In genomic region chr13:96294930-96295657, GRCh38 we compare ENCODE assay signal across 18 cellular contexts.
A peak's percentile ranks its signal among the peaks of the same experiment; 100 is the strongest.
DNase-seq lines count a peak whose midpoint lies in the region; ATAC-seq and TF ChIP-seq lines count a peak whose summit lies in the region.
"Had no signal": no experiment of that assay in that cellular context is flagged by ENCODE, and none has a peak within 500 bp of the region (broad histone marks: within the 10 kb centered on the region; RNA-seq: fewer than 3 reads in every experiment).

No MANE protein-coding gene starts in this region.

- peak overlapping the region; percentile 30 for H3K4me3 Mint-ChIP-seq in WTC11
- H3K4me3 Mint-ChIP-seq: CD4-positive, CD25-positive, alpha-beta regulatory T cell had no signal

- peak overlapping the region in 2 of 11 experiments; percentile 2 to 52; a peak in 1 of 22 replicates for H3K9ac ChIP-seq in BLaER1 treated with 17β-estradiol and CSF1 and Interleukin-3, amounts not matched to agents 10 nM and 100 nM
- peak overlapping the region; percentile 51; the same call in 1 of the 2 replicates for H3K9ac ChIP-seq in HUES64 (ENCODE audit: low read depth, low read length)

- no peaks in the 10 kb centered on the region for H3K36me3 ChIP-seq in BLaER1 treated with 17β-estradiol and CSF1 and Interleukin-3, amounts not matched to agents 10 nM and 100 nM
- H3K36me3 ChIP-seq in HUES64 (ENCODE audit: insufficient read depth, low read length) = no peaks in the 10 kb centered on the region
- H3K36me3 ChIP-seq: SJSA1 had no signal

- peak overlapping the region in 2 of 10 experiments; percentile 20 to 30; a peak in 2 of 20 replicates for H3K4me3 ChIP-seq in BLaER1 treated with 17β-estradiol and CSF1 and Interleukin-3, amounts not matched to agents 10 nM and 100 nM
- H3K4me3 ChIP-seq in HUES64 (ENCODE audit: low read length) = peak overlapping the region; percentile 30
- H3K4me3 ChIP-seq: A549, SJSA1 had no signal

- H3K36me3 Mint-ChIP-seq in WTC11 = peaks cover 7% of the 10 kb centered on the region
- H3K36me3 Mint-ChIP-seq: CD4-positive, CD25-positive, alpha-beta regulatory T cell had no signal

- peak overlapping the region in 10 of 11 experiments; percentile 5 to 80 (median 62); a peak in 17 of 22 replicates for H3K4me2 ChIP-seq in BLaER1 treated with 17β-estradiol and CSF1 and Interleukin-3, amounts not matched to agents 10 nM and 100 nM
- H3K4me2 ChIP-seq: A549 had no signal

- peaks cover 0 to 9% (median 0%) of the 10 kb centered on the region in 11 experiments; a peak in 4 of 22 replicates for H3K9me3 ChIP-seq in BLaER1 treated with 17β-estradiol and CSF1 and Interleukin-3, amounts not matched to agents 10 nM and 100 nM (replicated peaks in 1 of 11)
- no peaks in the 10 kb centered on the region for H3K9me3 ChIP-seq in HUES64 (ENCODE audit: insufficient read depth, low read depth, low read length)
- H3K9me3 ChIP-seq: A549, SJSA1 had no signal

- POLR2A ChIA-PET in WTC11 (lab: Charles Lee) = interaction anchor here (0.6 kb wide), 1 partner anchor 10 kb away, joined by 9 read pairs; no protein-coding TSS in a partner anchor

- peak overlapping the region; percentile 97 for H3K27ac Mint-ChIP-seq in WTC11
- H3K27ac Mint-ChIP-seq: CD4-positive, CD25-positive, alpha-beta regulatory T cell had no signal

- no peaks in the 10 kb centered on the region for H4K20me1 ChIP-seq in BLaER1 treated with 17β-estradiol and CSF1 and Interleukin-3, amounts not matched to agents 10 nM and 100 nM

- no peak for TF ChIP-seq CTCF in WTC11 (IDR thresholded peaks at IDR 0.05)

- H3K27ac ChIP-seq in BLaER1 treated with 17β-estradiol and CSF1 and Interleukin-3, amounts not matched to agents 10 nM and 100 nM = peak overlapping the region in 3 of 11 experiments; percentile 7 to 68 (median 8); a peak in 5 of 22 replicates
- peak overlapping the region; percentile 93 for H3K27ac ChIP-seq in HUES64 (ENCODE audit: low read depth, low read length)
- H3K27ac ChIP-seq: A549, SJSA1 had no signal

- CTCF ChIA-PET in WTC11 (lab: Charles Lee) = interaction anchor here (0.7 to 1.0 kb wide), 2 partner anchors 66 to 523 kb away, joined by 3 read pairs; no protein-coding TSS in a partner anchor

- DNase-seq in WTC11 (ENCODE audit: low spot score) = no peak
- DNase-seq in iPS-NIHi11 (ENCODE audit: low spot score) = peak; percentile 13
- DNase-seq in central memory CD4-positive, alpha-beta T cell = no peak
- no peak for DNase-seq in dermis blood vessel endothelial cell
- no peak for DNase-seq in OCI-M2 (lab: John Stamatoyannopoulos, UW; ENCODE audit: unreplicated experiment)
- DNase-seq: Calu3; CD4-positive, CD25-positive, alpha-beta regulatory T cell; DND-41; GF-D8; Karpas-422; NCI-H2029; NCI-H510A treated with DMSO at 0.1 percent for 48 hours; OCI-M1 had no signal

- H3K4me1 Mint-ChIP-seq in WTC11 = peaks cover 61% of the 10 kb centered on the region
- H3K4me1 Mint-ChIP-seq: CD4-positive, CD25-positive, alpha-beta regulatory T cell had no signal

- WGBS in HUES64 = 30% methylated on average over 5 of the region's 5 CpGs

- ATAC-seq in WTC11 (peak; percentile 88), HG03095 (IDR thresholded peaks at IDR 0.05; ENCODE audit: unreplicated experiment) (no peak)
- ATAC-seq: A549 had no signal

- peaks cover 0 to 57% (median 33%) of the 10 kb centered on the region in 10 experiments; a peak in 16 of 20 replicates for H3K4me1 ChIP-seq in BLaER1 treated with 17β-estradiol and CSF1 and Interleukin-3, amounts not matched to agents 10 nM and 100 nM
- peaks cover 56% of the 10 kb centered on the region for H3K4me1 ChIP-seq in HUES64 (ENCODE audit: insufficient read depth, low read length)
- H3K4me1 ChIP-seq: A549, SJSA1 had no signal

- H3K27me3 Mint-ChIP-seq in WTC11 (ENCODE audit: low read depth) = no peaks in the 10 kb centered on the region; the same call in 1 of the 2 replicates
- H3K27me3 Mint-ChIP-seq: CD4-positive, CD25-positive, alpha-beta regulatory T cell had no signal

- no peaks in the 10 kb centered on the region for H3K27me3 ChIP-seq in BLaER1 treated with 17β-estradiol and CSF1 and Interleukin-3, amounts not matched to agents 10 nM and 100 nM
- H3K27me3 ChIP-seq in HUES64 (ENCODE audit: insufficient read depth, low read length) = no peaks in the 10 kb centered on the region

- H3K9me3 Mint-ChIP-seq in WTC11 = peaks cover 18% of the 10 kb centered on the region

TF ChIP-seq in WTC11, 78 proteins besides CTCF, POLR2A, EP300 and RAD21 (continues in another document):
- TF ChIP-seq, protein P1, sequence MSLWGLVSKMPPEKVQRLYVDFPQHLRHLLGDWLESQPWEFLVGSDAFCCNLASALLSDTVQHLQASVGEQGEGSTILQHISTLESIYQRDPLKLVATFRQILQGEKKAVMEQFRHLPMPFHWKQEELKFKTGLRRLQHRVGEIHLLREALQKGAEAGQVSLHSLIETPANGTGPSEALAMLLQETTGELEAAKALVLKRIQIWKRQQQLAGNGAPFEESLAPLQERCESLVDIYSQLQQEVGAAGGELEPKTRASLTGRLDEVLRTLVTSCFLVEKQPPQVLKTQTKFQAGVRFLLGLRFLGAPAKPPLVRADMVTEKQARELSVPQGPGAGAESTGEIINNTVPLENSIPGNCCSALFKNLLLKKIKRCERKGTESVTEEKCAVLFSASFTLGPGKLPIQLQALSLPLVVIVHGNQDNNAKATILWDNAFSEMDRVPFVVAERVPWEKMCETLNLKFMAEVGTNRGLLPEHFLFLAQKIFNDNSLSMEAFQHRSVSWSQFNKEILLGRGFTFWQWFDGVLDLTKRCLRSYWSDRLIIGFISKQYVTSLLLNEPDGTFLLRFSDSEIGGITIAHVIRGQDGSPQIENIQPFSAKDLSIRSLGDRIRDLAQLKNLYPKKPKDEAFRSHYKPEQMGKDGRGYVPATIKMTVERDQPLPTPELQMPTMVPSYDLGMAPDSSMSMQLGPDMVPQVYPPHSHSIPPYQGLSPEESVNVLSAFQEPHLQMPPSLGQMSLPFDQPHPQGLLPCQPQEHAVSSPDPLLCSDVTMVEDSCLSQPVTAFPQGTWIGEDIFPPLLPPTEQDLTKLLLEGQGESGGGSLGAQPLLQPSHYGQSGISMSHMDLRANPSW (CRISPR knock-in tag; conservative IDR thresholded peaks at IDR 0.05; ENCODE audit: low read depth) = no peak
- TF ChIP-seq NFYB (CRISPR knock-in tag; conservative IDR thresholded peaks at IDR 0.05; ENCODE audit: low read depth) (no peak), ZNF512 (CRISPR knock-in tag; IDR thresholded peaks at IDR 0.05; ENCODE audit: borderline replicate concordance) (no peak), ZMAT4 (CRISPR knock-in tag; IDR thresholded peaks at IDR 0.05) (no peak), FOXJ3 (CRISPR knock-in tag; IDR thresholded peaks at IDR 0.05; ENCODE audit: borderline replicate concordance) (no peak), HMGA2 (CRISPR knock-in tag; IDR thresholded peaks at IDR 0.05) (no peak), CREM (CRISPR knock-in tag; IDR thresholded peaks at IDR 0.05) (no peak), MYBL2 (CRISPR knock-in tag; IDR thresholded peaks at IDR 0.05) (no peak), ZNF219 (CRISPR knock-in tag; IDR thresholded peaks at IDR 0.05; ENCODE audit: borderline replicate concordance) (no peak)
- TF ChIP-seq, protein P2, sequence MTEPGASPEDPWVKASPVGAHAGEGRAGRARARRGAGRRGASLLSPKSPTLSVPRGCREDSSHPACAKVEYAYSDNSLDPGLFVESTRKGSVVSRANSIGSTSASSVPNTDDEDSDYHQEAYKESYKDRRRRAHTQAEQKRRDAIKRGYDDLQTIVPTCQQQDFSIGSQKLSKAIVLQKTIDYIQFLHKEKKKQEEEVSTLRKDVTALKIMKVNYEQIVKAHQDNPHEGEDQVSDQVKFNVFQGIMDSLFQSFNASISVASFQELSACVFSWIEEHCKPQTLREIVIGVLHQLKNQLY (CRISPR knock-in tag; IDR thresholded peaks at IDR 0.05) = no peak
- TF ChIP-seq, protein P3, sequence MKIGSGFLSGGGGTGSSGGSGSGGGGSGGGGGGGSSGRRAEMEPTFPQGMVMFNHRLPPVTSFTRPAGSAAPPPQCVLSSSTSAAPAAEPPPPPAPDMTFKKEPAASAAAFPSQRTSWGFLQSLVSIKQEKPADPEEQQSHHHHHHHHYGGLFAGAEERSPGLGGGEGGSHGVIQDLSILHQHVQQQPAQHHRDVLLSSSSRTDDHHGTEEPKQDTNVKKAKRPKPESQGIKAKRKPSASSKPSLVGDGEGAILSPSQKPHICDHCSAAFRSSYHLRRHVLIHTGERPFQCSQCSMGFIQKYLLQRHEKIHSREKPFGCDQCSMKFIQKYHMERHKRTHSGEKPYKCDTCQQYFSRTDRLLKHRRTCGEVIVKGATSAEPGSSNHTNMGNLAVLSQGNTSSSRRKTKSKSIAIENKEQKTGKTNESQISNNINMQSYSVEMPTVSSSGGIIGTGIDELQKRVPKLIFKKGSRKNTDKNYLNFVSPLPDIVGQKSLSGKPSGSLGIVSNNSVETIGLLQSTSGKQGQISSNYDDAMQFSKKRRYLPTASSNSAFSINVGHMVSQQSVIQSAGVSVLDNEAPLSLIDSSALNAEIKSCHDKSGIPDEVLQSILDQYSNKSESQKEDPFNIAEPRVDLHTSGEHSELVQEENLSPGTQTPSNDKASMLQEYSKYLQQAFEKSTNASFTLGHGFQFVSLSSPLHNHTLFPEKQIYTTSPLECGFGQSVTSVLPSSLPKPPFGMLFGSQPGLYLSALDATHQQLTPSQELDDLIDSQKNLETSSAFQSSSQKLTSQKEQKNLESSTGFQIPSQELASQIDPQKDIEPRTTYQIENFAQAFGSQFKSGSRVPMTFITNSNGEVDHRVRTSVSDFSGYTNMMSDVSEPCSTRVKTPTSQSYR (CRISPR knock-in tag; IDR thresholded peaks at IDR 0.05) = no peak
